9 cellular contexts compared by ENCODE assay signal in the genomic region with DNA sequence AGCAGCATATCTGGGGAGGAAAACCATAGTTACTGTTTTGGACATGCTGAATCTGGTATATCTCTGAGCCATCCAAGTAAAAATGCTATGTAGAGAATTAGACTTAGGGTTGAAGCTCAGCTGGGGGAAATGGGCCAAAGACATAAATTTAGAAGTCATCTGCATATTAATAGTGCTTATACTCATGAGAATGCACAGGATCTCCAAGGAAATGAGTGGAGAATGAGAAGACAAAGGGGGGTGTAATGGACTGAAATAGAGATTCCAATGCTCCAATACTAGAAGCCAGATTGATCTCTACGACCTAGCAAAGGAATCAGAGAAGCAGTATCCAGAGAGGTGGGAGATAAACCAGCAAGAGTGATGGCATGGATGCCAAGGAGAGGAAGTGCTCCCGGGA. TPM values are rescaled to one million over a fixed set of nuclear protein-coding genes. Genes with fewer than 3 reads are reported as not detected.
"Had no signal": no experiment of that assay in that cellular context is flagged by ENCODE, and none has a peak within 500 bp of the region (broad histone marks: within the 10 kb centered on the region; RNA-seq: fewer than 3 reads in every experiment).

No MANE protein-coding gene starts in this region.

- H3K4me2 ChIP-seq: KMS-11 had no signal

- DNase-seq: IMR-90, KBM-7, KG1 had no signal

- H3K4me3 ChIP-seq: K562 had no signal

- H3K4me1 Mint-ChIP-seq: IgD-negative memory B cell had no signal

- H3K27ac Mint-ChIP-seq: IgD-negative memory B cell had no signal

- H3K27ac ChIP-seq: HL-60, KMS-11 had no signal

- H3K4me3 Mint-ChIP-seq: IgD-negative memory B cell had no signal

- H3K9ac ChIP-seq: KMS-11 had no signal

- ATAC-seq: HepG2, K562 had no signal

RNA-seq across cellular contexts. Expression of gene FAM124A, which starts 10.3 kb away (rescaled TPM):
- total RNA-seq: HepG2, HT-29, IMR-90, K562 had no signal
- polyA plus RNA-seq: HepG2, IgD-negative memory B cell, K562 had no signal
